In the genomic region with DNA sequence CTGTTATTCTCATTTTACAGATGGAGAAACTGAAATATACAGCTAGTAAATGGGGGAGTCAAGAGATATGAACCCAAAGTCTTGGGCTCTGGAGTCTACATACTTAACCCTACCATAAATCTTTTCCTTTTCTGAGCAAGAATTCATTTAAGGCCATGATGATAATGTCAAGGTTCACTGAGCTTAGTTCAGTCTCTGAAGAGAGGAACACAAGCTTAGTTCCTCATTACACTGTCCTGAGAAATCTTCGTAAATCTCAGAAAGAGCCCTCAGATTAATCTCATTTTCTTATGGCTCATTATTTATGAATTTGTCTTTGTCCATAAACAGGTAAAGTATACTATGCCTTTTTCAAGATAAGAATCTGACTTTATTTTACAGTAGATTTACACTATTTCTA, we compare ENCODE assay signal across 23 cellular contexts.
DNase-seq lines count a peak whose midpoint lies in the region; ATAC-seq, FAIRE-seq and TF ChIP-seq lines count a peak whose summit lies in the region.
"Had no signal": no experiment of that assay in that cellular context is flagged by ENCODE, and none has a peak within 500 bp of the region (broad histone marks: within the 10 kb centered on the region; RNA-seq: fewer than 3 reads in every experiment).

No MANE protein-coding gene starts in this region.

- no peaks in the 10 kb centered on the region for H3K4me1 ChIP-seq in astrocyte (ENCODE audit: insufficient read depth, low read length)
- H3K4me1 ChIP-seq: BE2C, BLaER1 had no signal

- H3K79me2 ChIP-seq in SU-DHL-6 (ENCODE audit: insufficient read depth, low read length) (no peaks in the 10 kb centered on the region), astrocyte (ENCODE audit: insufficient read depth, low read length) (no peaks in the 10 kb centered on the region)

- DNase-seq in astrocyte (ENCODE audit: low read depth) (no peak), dedifferentiated amniotic fluid mesenchymal stem cell (ENCODE audit: extremely low spot score) (peak; percentile 1), NCI-H1694 treated with DMSO at 0.1 percent for 48 hours (lab: John Stamatoyannopoulos, UW) (no peak), D721Med (ENCODE audit: insufficient read length, low spot score) (no peak)
- DNase-seq in activated effector memory CD4-positive, alpha-beta T cell treated with anti-CD3 and anti-CD28 coated beads, Interleukin-2, amount 50 U/mL, for 16 hours = no peak
- DNase-seq: 8988T; ACHN; BE2C; C1 segment of cervical spinal cord; CD4-positive, alpha-beta memory T cell; CD4-positive, CD25-positive, alpha-beta regulatory T cell; CD8-positive, alpha-beta memory T cell; COR-L47; DMS79 treated with DMSO at 0.1 percent for 48 hours; GF-D8 had no signal

- FAIRE-seq in astrocyte (lab: Jason Lieb, UNC) = peak; percentile 89
- FAIRE-seq in D721Med (lab: Jason Lieb, UNC) = no peak
- FAIRE-seq: A204.1, G401.6, GM12892, GM18507 had no signal

- H3F3A ChIP-seq in SU-DHL-6 (ENCODE audit: insufficient read depth) = no peaks in the 10 kb centered on the region

- H3K4me3 ChIP-seq in SU-DHL-6 (ENCODE audit: insufficient read depth, low read length, poor library complexity, severe bottlenecking) = no peak overlapping the region
- H3K4me3 ChIP-seq in astrocyte (ENCODE audit: insufficient read depth, low read depth, low read length) = no peak overlapping the region
- H3K4me3 ChIP-seq: BLaER1 had no signal

- H3K9me3 ChIP-seq in SU-DHL-6 (ENCODE audit: insufficient read depth, low read length) (no peaks in the 10 kb centered on the region), astrocyte (ENCODE audit: insufficient read depth, low read depth, low read length) (no peaks in the 10 kb centered on the region)
- H3K9me3 ChIP-seq: BE2C, BLaER1 had no signal

- no peaks in the 10 kb centered on the region for H3K27me3 Mint-ChIP-seq in astrocyte (ENCODE audit: low read depth, unreplicated experiment)
- H3K27me3 Mint-ChIP-seq: CD4-positive, alpha-beta memory T cell; CD4-positive, CD25-positive, alpha-beta regulatory T cell; CD8-positive, alpha-beta memory T cell had no signal

- no peaks in the 10 kb centered on the region for H3K9me2 ChIP-seq in SU-DHL-6 (replicated peaks; ENCODE audit: insufficient read depth, low read length)

- no peak for ATAC-seq in activated CD4-positive, CD25-positive, alpha-beta regulatory T cell treated with anti-CD3 and anti-CD28 coated beads, Interleukin-2, amount 50 U/mL, for 24 hours

- H3K4me2 ChIP-seq in SU-DHL-6 (ENCODE audit: low read depth, low read length, poor library complexity, severe bottlenecking) = peak overlapping the region; percentile 29
- H3K4me2 ChIP-seq in astrocyte (ENCODE audit: low read length) = no peak overlapping the region
- H3K4me2 ChIP-seq: BLaER1 had no signal

- H3K27ac Mint-ChIP-seq in astrocyte (ENCODE audit: unreplicated experiment) = no peak overlapping the region
- H3K27ac Mint-ChIP-seq: CD14-positive monocyte; CD4-positive, alpha-beta memory T cell; CD4-positive, CD25-positive, alpha-beta regulatory T cell; CD8-positive, alpha-beta memory T cell had no signal

- H3K9ac ChIP-seq in SU-DHL-6 (ENCODE audit: low read length) = no peak overlapping the region
- H3K9ac ChIP-seq in astrocyte (ENCODE audit: low read length) = no peak overlapping the region
- H3K9ac ChIP-seq: BLaER1 had no signal

- H2AFZ ChIP-seq in SU-DHL-6 (ENCODE audit: low read depth, low read length, severe bottlenecking) (no peak overlapping the region), astrocyte (ENCODE audit: low read depth, low read length) (no peak overlapping the region)

- no peaks in the 10 kb centered on the region for H3K36me3 Mint-ChIP-seq in astrocyte (ENCODE audit: low read depth, unreplicated experiment)
- H3K36me3 Mint-ChIP-seq: CD14-positive monocyte; CD4-positive, alpha-beta memory T cell; CD4-positive, CD25-positive, alpha-beta regulatory T cell; CD8-positive, alpha-beta memory T cell had no signal

- H3K4me3 Mint-ChIP-seq in astrocyte (ENCODE audit: unreplicated experiment) = no peak overlapping the region
- H3K4me3 Mint-ChIP-seq: CD14-positive monocyte; CD4-positive, alpha-beta memory T cell; CD4-positive, CD25-positive, alpha-beta regulatory T cell; CD8-positive, alpha-beta memory T cell had no signal

- no peaks in the 10 kb centered on the region for H3K9me3 Mint-ChIP-seq in astrocyte (ENCODE audit: unreplicated experiment)

- TF ChIP-seq CTCF in SU-DHL-6 (IDR thresholded peaks at IDR 0.05; ENCODE audit: insufficient read depth, low read length, poor library complexity, severe bottlenecking) = no peak
- no peak for TF ChIP-seq CTCF in astrocyte (IDR thresholded peaks at IDR 0.05; ENCODE audit: insufficient read depth, low read depth, low read length)
- TF ChIP-seq CTCF in D721Med (IDR thresholded peaks at IDR 0.05; ENCODE audit: insufficient read depth, missing control alignments) = no peak

- no peaks in the 10 kb centered on the region for H3K36me3 ChIP-seq in SU-DHL-6 (ENCODE audit: low read length)
- no peaks in the 10 kb centered on the region for H3K36me3 ChIP-seq in astrocyte (ENCODE audit: insufficient read depth, low read length)
- H3K36me3 ChIP-seq: BE2C, BLaER1 had no signal

- no peaks in the 10 kb centered on the region for H3K4me1 Mint-ChIP-seq in astrocyte (ENCODE audit: low read depth, unreplicated experiment)
- H3K4me1 Mint-ChIP-seq: CD14-positive monocyte; CD4-positive, alpha-beta memory T cell; CD4-positive, CD25-positive, alpha-beta regulatory T cell; CD8-positive, alpha-beta memory T cell had no signal

- H4K20me1 ChIP-seq in SU-DHL-6 (ENCODE audit: low read depth, low read length) = no peaks in the 10 kb centered on the region
- no peaks in the 10 kb centered on the region for H4K20me1 ChIP-seq in astrocyte (ENCODE audit: insufficient read depth, low read length)
- H4K20me1 ChIP-seq: BLaER1 had no signal

- H3K27me3 ChIP-seq in SU-DHL-6 (ENCODE audit: low read length) (no peaks in the 10 kb centered on the region), astrocyte (ENCODE audit: insufficient read depth, low read length) (no peaks in the 10 kb centered on the region)
- H3K27me3 ChIP-seq: BE2C had no signal

- H3K27ac ChIP-seq in SU-DHL-6 (ENCODE audit: low read depth, low read length) (no peak overlapping the region), astrocyte (ENCODE audit: low read depth, low read length) (no peak overlapping the region)
- H3K27ac ChIP-seq: BLaER1 had no signal
